Comparison of ENCODE assay signal across 29 cellular contexts in the genomic region with DNA sequence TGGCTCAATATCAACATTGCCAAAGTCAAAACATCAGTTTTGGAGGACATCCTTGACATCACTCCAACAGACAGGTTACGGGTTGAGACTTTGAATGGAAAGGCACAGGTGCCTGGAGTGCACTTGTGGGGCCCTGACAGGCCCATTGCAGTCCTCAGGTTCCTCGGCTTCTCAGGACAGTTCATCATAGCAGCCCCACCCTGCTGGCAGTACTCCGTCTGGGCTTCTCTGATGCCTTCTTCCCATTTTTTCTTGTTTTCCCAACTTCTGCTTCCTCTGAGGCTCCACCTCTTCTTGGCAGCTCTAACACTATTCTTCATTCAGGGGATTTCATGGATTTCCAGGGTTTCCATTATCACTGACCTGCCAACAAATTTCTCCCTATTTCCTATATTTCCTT.
"Had no signal": no experiment of that assay in that cellular context is flagged by ENCODE, and none has a peak within 500 bp of the region (broad histone marks: within the 10 kb centered on the region; RNA-seq: fewer than 3 reads in every experiment).

No MANE protein-coding gene starts in this region.

- ATAC-seq: activated CD8-positive, alpha-beta memory T cell treated with anti-CD3 and anti-CD28 coated beads, Interleukin-2, amount 10 ng/mL, durations not matched to agents 7 days and 5 days; Panc1; SK-N-SH treated with all-trans-retinoic acid at 6 μM for 48 hours; WTC11 had no signal

- H3K4me3 Mint-ChIP-seq: activated CD8-positive, alpha-beta memory T cell treated with anti-CD3 and anti-CD28 coated beads, Interleukin-2, amount 10 ng/mL, durations not matched to agents 7 days and 5 days; activated naive CD4-positive, alpha-beta T cell treated with anti-CD3 and anti-CD28 coated beads, Interleukin-2, amount 50 U/mL, for 24 hours; activated T-cell treated with anti-CD3 and anti-CD28 coated beads, Interleukin-2, amount 50 U/mL, for 24 hours; activated T-helper 1 cell treated with anti-CD3 and anti-CD28 coated beads, Interleukin-12 subunit alpha, Interleukin-12 subunit beta, Interleukin-2, Interleukin-4 antibody, amounts not matched to agents 30 ng/mL and 10 ng/mL and 1 ng/mL, durations not matched to agents 14 hours and 24 hours and 36 hours; T-helper 1 cell treated with Interleukin-12 subunit alpha and Interleukin-12 subunit beta and Interleukin-4 antibody, amounts not matched to agents 30 μg/mL and 1 μg/mL, for 36 hours; WTC11 had no signal

- H3K27me3 ChIP-seq: SJSA1 had no signal

- DNase-seq: activated CD4-positive, alpha-beta T cell treated with anti-CD3 and anti-CD28 coated beads for 48 hours; activated CD4-positive, alpha-beta T cell treated with anti-CD3 and anti-CD28 coated beads, Interleukin-2, amount 50 U/mL, for 4 hours; activated CD4-positive, CD25-positive, alpha-beta regulatory T cell treated with anti-CD3 and anti-CD28 coated beads, Interleukin-2, amount 50 U/mL, for 72 hours; activated CD8-positive, alpha-beta memory T cell treated with anti-CD3 and anti-CD28 coated beads, Interleukin-2, amount 10 ng/mL, durations not matched to agents 7 days and 5 days; activated effector memory CD4-positive, alpha-beta T cell treated with Interleukin-2 at 50 U/mL for 16 hours; activated naive CD4-positive, alpha-beta T cell; activated T-cell treated with anti-CD3 and anti-CD28 coated beads, Interleukin-2, amount 50 U/mL, for 24 hours; aorta; central memory CD4-positive, alpha-beta T cell; NCI-H1105; NCI-H1436; NCI-H1694 treated with DMSO at 0.1 percent for 48 hours; NCI-H2029 treated with DMSO at 0.1 percent for 48 hours; NCI-H345; NCI-H510A; NCI-H526 treated with DMSO at 0.1 percent for 48 hours; NCI-H82; NK-92 treated with Interleukin-12 subunit alpha and Interleukin-12 subunit beta, amount 100 ng/mL, for 24 hours; OCI-M1; SHP77 had no signal

- H3K36me3 Mint-ChIP-seq: WTC11 had no signal

- H3K9me3 Mint-ChIP-seq: activated naive CD4-positive, alpha-beta T cell treated with anti-CD3 and anti-CD28 coated beads, Interleukin-2, amount 50 U/mL, for 24 hours; activated T-cell treated with anti-CD3 and anti-CD28 coated beads, Interleukin-2, amount 50 U/mL, for 24 hours; activated T-helper 1 cell treated with anti-CD3 and anti-CD28 coated beads, Interleukin-12 subunit alpha, Interleukin-12 subunit beta, Interleukin-2, Interleukin-4 antibody, amounts not matched to agents 30 ng/mL and 10 ng/mL and 1 ng/mL, durations not matched to agents 14 hours and 24 hours and 36 hours; WTC11 had no signal

- H3K27ac ChIP-seq: KMS-11, RWPE1, SJSA1 had no signal

- H3K27ac Mint-ChIP-seq: activated CD8-positive, alpha-beta memory T cell treated with anti-CD3 and anti-CD28 coated beads, Interleukin-2, amount 10 ng/mL, durations not matched to agents 7 days and 5 days; activated naive CD4-positive, alpha-beta T cell treated with anti-CD3 and anti-CD28 coated beads, Interleukin-2, amount 50 U/mL, for 24 hours; activated T-helper 1 cell treated with anti-CD3 and anti-CD28 coated beads, Interleukin-12 subunit alpha, Interleukin-12 subunit beta, Interleukin-2, Interleukin-4 antibody, amounts not matched to agents 30 ng/mL and 10 ng/mL and 1 ng/mL, durations not matched to agents 14 hours and 24 hours and 36 hours; T-helper 1 cell treated with Interleukin-12 subunit alpha and Interleukin-12 subunit beta and Interleukin-4 antibody, amounts not matched to agents 30 μg/mL and 1 μg/mL, for 36 hours; WTC11 had no signal

- H3K4me1 ChIP-seq: SJSA1 had no signal

- H3K4me3 ChIP-seq: SJSA1 had no signal

- H3K9me3 ChIP-seq: SJSA1 had no signal

- H3K27me3 Mint-ChIP-seq: activated CD8-positive, alpha-beta memory T cell treated with anti-CD3 and anti-CD28 coated beads, Interleukin-2, amount 10 ng/mL, durations not matched to agents 7 days and 5 days; activated naive CD4-positive, alpha-beta T cell treated with anti-CD3 and anti-CD28 coated beads, Interleukin-2, amount 50 U/mL, for 24 hours; activated T-cell treated with anti-CD3 and anti-CD28 coated beads, Interleukin-2, amount 50 U/mL, for 24 hours had no signal
